Comparison of ENCODE assay signal across 9 cellular contexts in the genomic region with DNA sequence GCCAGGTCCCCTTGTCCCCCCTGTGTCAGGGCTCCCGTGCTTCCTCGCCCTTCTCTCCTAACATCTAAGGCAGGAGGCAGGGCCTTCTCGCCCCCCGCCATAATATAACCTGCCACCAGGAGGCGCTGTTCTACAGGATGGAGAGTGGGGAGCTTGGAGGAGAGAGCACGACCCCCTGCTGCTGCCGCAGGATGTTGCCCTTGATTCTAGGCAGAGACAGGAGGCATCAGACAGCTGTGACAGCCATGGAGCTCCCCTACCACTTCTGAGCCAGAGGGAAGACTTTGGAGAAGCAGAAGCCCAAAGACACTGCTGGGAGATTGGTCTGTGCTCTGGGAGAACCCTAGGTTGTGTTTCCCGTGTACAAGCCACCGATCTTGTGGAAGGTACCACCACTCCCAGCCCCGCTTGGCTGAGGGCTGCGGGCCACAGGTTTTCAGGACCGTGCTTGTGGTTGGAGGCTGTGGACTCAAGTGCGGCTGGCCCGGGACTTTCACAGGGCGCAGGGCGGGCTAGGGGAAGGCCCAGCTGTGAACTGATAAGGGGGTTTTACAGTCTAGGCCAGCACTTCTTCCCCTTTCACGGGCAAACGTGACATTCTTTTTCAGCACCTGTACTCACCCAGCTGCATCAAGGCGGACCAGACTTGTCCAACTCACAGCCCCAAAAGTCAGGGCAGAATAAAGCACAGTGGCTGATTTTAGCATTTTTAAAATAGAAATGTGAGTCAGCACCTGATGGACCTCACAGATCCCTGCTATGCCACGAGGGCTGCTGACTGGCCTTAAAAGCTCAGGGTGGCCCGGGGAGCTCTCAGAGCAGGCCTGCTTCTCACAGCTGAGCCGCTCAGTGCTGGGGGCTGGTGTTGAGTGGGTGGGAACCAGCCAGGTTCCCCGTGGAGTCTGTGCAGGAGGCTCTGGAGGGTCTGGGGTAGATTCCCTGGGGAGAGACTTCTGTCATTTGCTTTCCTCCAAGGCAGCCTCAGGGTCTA. TPM values are rescaled to one million over a fixed set of nuclear protein-coding genes. Genes with fewer than 3 reads are reported as not detected.
DNase-seq lines count a peak whose midpoint lies in the region; ATAC-seq, FAIRE-seq and TF ChIP-seq lines count a peak whose summit lies in the region.
"Had no signal": no experiment of that assay in that cellular context is flagged by ENCODE, and none has a peak within 500 bp of the region (broad histone marks: within the 10 kb centered on the region; RNA-seq: fewer than 3 reads in every experiment).

No MANE protein-coding gene starts in this region.

- no TSS peak for BruUV-seq in endothelial cell of umbilical vein (replicated peaks; lab: Mats Ljungman, UMichigan)

- peak; percentile 86 for ATAC-seq in CD4-positive, alpha-beta T cell (ENCODE audit: poor library complexity)
- ATAC-seq in HG03342 (IDR thresholded peaks at IDR 0.05; ENCODE audit: unreplicated experiment) = peak; percentile 82
- peak; percentile 79 for ATAC-seq in activated CD8-positive, alpha-beta T cell treated with anti-CD3 and anti-CD28 coated beads for 36 hours
- peak; percentile 88 for ATAC-seq in naive thymus-derived CD4-positive, alpha-beta T cell
- ATAC-seq in stimulated activated memory B cell treated with anti-CD40 and anti-IgM and Interleukin-4, amounts not matched to agents 10 μg/mL and 1 μg/mL and 100 μg/mL, for 72 hours = peak; percentile 95

- peak; percentile 52 for FAIRE-seq in endothelial cell of umbilical vein (lab: Jason Lieb, UNC)
- FAIRE-seq: TTC549 had no signal

- no peak overlapping the region for H3K4me2 ChIP-seq in endothelial cell of umbilical vein (ENCODE audit: insufficient read depth, low read length)

- no peak overlapping the region for H2AFZ ChIP-seq in endothelial cell of umbilical vein (ENCODE audit: low read depth, low read length)

- peak overlapping the region; percentile 52 for H3K27ac ChIP-seq in CD4-positive, alpha-beta T cell (ENCODE audit: low read depth, low read length)
- H3K27ac ChIP-seq in endothelial cell of umbilical vein (ENCODE audit: insufficient read depth, low read depth, low read length) = no peak overlapping the region
- H3K27ac ChIP-seq in naive thymus-derived CD4-positive, alpha-beta T cell (ENCODE audit: low read depth, low read length) = peak overlapping the region; percentile 51

- H3K9me3 ChIP-seq in CD4-positive, alpha-beta T cell (ENCODE audit: control insufficient read depth, low read length) = no peaks in the 10 kb centered on the region
- H3K9me3 ChIP-seq in endothelial cell of umbilical vein (replicated peaks; ENCODE audit: control insufficient read depth, insufficient read depth, low read length) = no peaks in the 10 kb centered on the region
- H3K9me3 ChIP-seq in naive thymus-derived CD4-positive, alpha-beta T cell (ENCODE audit: control insufficient read depth in 2 of 3, low read length in 3 of 3) = no peaks in the 10 kb centered on the region

- no peaks in the 10 kb centered on the region for H3K4me1 ChIP-seq in endothelial cell of umbilical vein (ENCODE audit: control insufficient read depth, extremely low read depth, insufficient read depth, low read length)
- peaks cover 4 to 42% of the 10 kb centered on the region in 2 donors for H3K4me1 ChIP-seq in naive thymus-derived CD4-positive, alpha-beta T cell (ENCODE audit: control insufficient read depth in 2 of 2, insufficient read depth in 2 of 2, low read length in 2 of 2)

- H3K9ac ChIP-seq in endothelial cell of umbilical vein (replicated peaks; ENCODE audit: extremely low read depth, insufficient read depth, low read length) = no peak overlapping the region

- dilution Hi-C loops in endothelial cell of umbilical vein (cut with MboI; ENCODE audit: extremely low pct_ligation_motif_present, low sequenced_read_pairs) = no loop called here

- H3K36me3 ChIP-seq in endothelial cell of umbilical vein (ENCODE audit: control insufficient read depth in 2 of 2, extremely low read depth in 1 of 2, insufficient read depth in 2 of 2, low read length in 2 of 2) = no peaks in the 10 kb centered on the region
- H3K36me3 ChIP-seq in naive thymus-derived CD4-positive, alpha-beta T cell (ENCODE audit: control insufficient read depth in 2 of 3, insufficient read depth in 3 of 3, low read length in 3 of 3) = no peaks in the 10 kb centered on the region

- peak overlapping the region; percentile 78 for H3K27ac Mint-ChIP-seq in CD4-positive, alpha-beta T cell
- peak overlapping the region; percentile 95 for H3K27ac Mint-ChIP-seq in activated CD8-positive, alpha-beta T cell treated with anti-CD3 and anti-CD28 coated beads for 36 hours
- peak overlapping the region in 7 of 9 donors; percentile 27 to 80 (median 59) for H3K27ac Mint-ChIP-seq in naive thymus-derived CD4-positive, alpha-beta T cell
- peak overlapping the region; percentile 95 for H3K27ac Mint-ChIP-seq in stimulated activated memory B cell treated with anti-CD40 and anti-IgM and Interleukin-4, amounts not matched to agents 10 μg/mL and 1 μg/mL and 100 μg/mL, for 72 hours

- H3K27me3 Mint-ChIP-seq in CD4-positive, alpha-beta T cell = no peaks in the 10 kb centered on the region
- no peaks in the 10 kb centered on the region for H3K27me3 Mint-ChIP-seq in activated CD8-positive, alpha-beta T cell treated with anti-CD3 and anti-CD28 coated beads for 36 hours
- H3K27me3 Mint-ChIP-seq in naive thymus-derived CD4-positive, alpha-beta T cell = no peaks in the 10 kb centered on the region
- H3K27me3 Mint-ChIP-seq in stimulated activated memory B cell treated with anti-CD40 and anti-IgM and Interleukin-4, amounts not matched to agents 10 μg/mL and 1 μg/mL and 100 μg/mL, for 72 hours = no peaks in the 10 kb centered on the region

- POLR2A ChIA-PET in CD4-positive, alpha-beta T cell (lab: Charles Lee) = interaction anchor here (1.0 to 2.4 kb wide), 9 partner anchors 8 to 136 kb away, joined by 3 to 33 read pairs (median 4); no protein-coding TSS in a partner anchor
- POLR2A ChIA-PET in activated CD8-positive, alpha-beta T cell treated with anti-CD3 and anti-CD28 coated beads for 36 hours (lab: Charles Lee) = interaction anchor here (0.7 to 10.7 kb wide), 11 partner anchors 17 to 137 kb away, joined by 3 to 159 read pairs (median 5); no protein-coding TSS in a partner anchor
- POLR2A ChIA-PET in endothelial cell of umbilical vein (lab: Charles Lee) = no interaction called here
- POLR2A ChIA-PET in naive thymus-derived CD4-positive, alpha-beta T cell (lab: Charles Lee) = interaction anchor here (0.7 to 2.7 kb wide), 5 partner anchors 16 to 857 kb away, joined by 3 to 13 read pairs (median 5); no protein-coding TSS in a partner anchor

- no peaks in the 10 kb centered on the region for H3K9me3 Mint-ChIP-seq in CD4-positive, alpha-beta T cell
- H3K9me3 Mint-ChIP-seq in activated CD8-positive, alpha-beta T cell treated with anti-CD3 and anti-CD28 coated beads for 36 hours = no peaks in the 10 kb centered on the region
- H3K9me3 Mint-ChIP-seq in naive thymus-derived CD4-positive, alpha-beta T cell = peaks cover 0 to 2% (median 0%) of the 10 kb centered on the region in 11 donors
- H3K9me3 Mint-ChIP-seq in stimulated activated memory B cell treated with anti-CD40 and anti-IgM and Interleukin-4, amounts not matched to agents 10 μg/mL and 1 μg/mL and 100 μg/mL, for 72 hours = no peaks in the 10 kb centered on the region

- H3K9me1 ChIP-seq in endothelial cell of umbilical vein (replicated peaks; ENCODE audit: control insufficient read depth, extremely low read depth, insufficient read depth, low read length) = no peaks in the 10 kb centered on the region

- CTCF ChIA-PET in CD4-positive, alpha-beta T cell (lab: Charles Lee) = interaction anchor here (0.5 to 5.2 kb wide), 39 partner anchors 9 to 1493 kb away, joined by 3 to 28 read pairs (median 4); no protein-coding TSS in a partner anchor
- CTCF ChIA-PET in activated CD8-positive, alpha-beta T cell treated with anti-CD3 and anti-CD28 coated beads for 36 hours (lab: Charles Lee) = interaction anchor here (0.7 to 3.8 kb wide), 48 partner anchors 8 to 432 kb away, joined by 3 to 33 read pairs (median 7); partner anchors contain the start of gene DRD3
- CTCF ChIA-PET in endothelial cell of umbilical vein (lab: Charles Lee) = interaction anchor here (0.6 to 5.2 kb wide), 41 partner anchors 8 to 1524 kb away, joined by 3 to 28 read pairs (median 4); partner anchors contain the start of genes CCDC191, DRD3 and QTRT2
- CTCF ChIA-PET in naive thymus-derived CD4-positive, alpha-beta T cell (lab: Charles Lee) = interaction anchor here (0.5 to 3.0 kb wide), 16 partner anchors 8 to 141 kb away, joined by 3 to 13 read pairs (median 4); no protein-coding TSS in a partner anchor

- H3K27me3 ChIP-seq in CD4-positive, alpha-beta T cell (ENCODE audit: control insufficient read depth, insufficient read depth, low read length) = no peaks in the 10 kb centered on the region
- H3K27me3 ChIP-seq in endothelial cell of umbilical vein (ENCODE audit: control insufficient read depth in 2 of 2, insufficient read depth in 2 of 2, low read length in 2 of 2) = peaks cover 2% of the 10 kb centered on the region in 2 experiments
- no peaks in the 10 kb centered on the region for H3K27me3 ChIP-seq in naive thymus-derived CD4-positive, alpha-beta T cell (ENCODE audit: control insufficient read depth in 2 of 2, insufficient read depth in 2 of 2, low read length in 2 of 2)

- no peaks in the 10 kb centered on the region for H3K36me3 Mint-ChIP-seq in CD4-positive, alpha-beta T cell (ENCODE audit: low read depth)
- H3K36me3 Mint-ChIP-seq in activated CD8-positive, alpha-beta T cell treated with anti-CD3 and anti-CD28 coated beads for 36 hours (ENCODE audit: low read depth) = peaks cover 15% of the 10 kb centered on the region
- H3K36me3 Mint-ChIP-seq in naive thymus-derived CD4-positive, alpha-beta T cell = no peaks in the 10 kb centered on the region
- H3K36me3 Mint-ChIP-seq in stimulated activated memory B cell treated with anti-CD40 and anti-IgM and Interleukin-4, amounts not matched to agents 10 μg/mL and 1 μg/mL and 100 μg/mL, for 72 hours = no peaks in the 10 kb centered on the region

- TF ChIP-seq CTCF in CD4-positive, alpha-beta T cell (IDR thresholded peaks at IDR 0.05) = peak; percentile 87
- peak; percentile 94 for TF ChIP-seq CTCF in activated CD8-positive, alpha-beta T cell treated with anti-CD3 and anti-CD28 coated beads for 36 hours (IDR thresholded peaks at IDR 0.05)
- TF ChIP-seq CTCF in endothelial cell of umbilical vein (IDR thresholded peaks at IDR 0.05; ENCODE audit: extremely low read depth in 1 of 2, insufficient read depth in 1 of 2, low read depth in 1 of 2, low read length in 2 of 2) = peak; percentile 76 to 80

- peak; percentile 83 to 91 (median 88) for DNase-seq in CD4-positive, alpha-beta T cell
- peak; percentile 54 for DNase-seq in GM19240 (ENCODE audit: insufficient read length, low spot score)
- DNase-seq in NCI-H82 treated with DMSO at 0.1 percent for 48 hours (lab: John Stamatoyannopoulos, UW; ENCODE audit: unreplicated experiment) = peak; percentile 49
- peak; percentile 95 for DNase-seq in activated CD8-positive, alpha-beta T cell treated with anti-CD3 and anti-CD28 coated beads for 36 hours
- DNase-seq in endothelial cell of umbilical vein (ENCODE audit: low read depth, low spot score) = peak; percentile 50
- DNase-seq in naive thymus-derived CD4-positive, alpha-beta T cell = peak; percentile 61 to 85 (median 77)

- no peak overlapping the region for H3K4me3 ChIP-seq in endothelial cell of umbilical vein (replicated peaks in 1 of 3; ENCODE audit: insufficient read depth in 1 of 3, low read depth in 1 of 3, low read length in 3 of 3)
- peak overlapping the region; percentile 37 for H3K4me3 ChIP-seq in naive thymus-derived CD4-positive, alpha-beta T cell (ENCODE audit: low read length)

- TF ChIP-seq POLR2A in endothelial cell of umbilical vein (IDR thresholded peaks at IDR 0.05; ENCODE audit: low read depth, low read length) = no peak

- peaks cover 26% of the 10 kb centered on the region for H3K4me1 Mint-ChIP-seq in CD4-positive, alpha-beta T cell (ENCODE audit: low read depth)
- H3K4me1 Mint-ChIP-seq in activated CD8-positive, alpha-beta T cell treated with anti-CD3 and anti-CD28 coated beads for 36 hours (ENCODE audit: low read depth) = peaks cover 57% of the 10 kb centered on the region
- H3K4me1 Mint-ChIP-seq in naive thymus-derived CD4-positive, alpha-beta T cell = peaks cover 0 to 18% (median 5%) of the 10 kb centered on the region in 7 donors
- H3K4me1 Mint-ChIP-seq in stimulated activated memory B cell treated with anti-CD40 and anti-IgM and Interleukin-4, amounts not matched to agents 10 μg/mL and 1 μg/mL and 100 μg/mL, for 72 hours = peaks cover 66% of the 10 kb centered on the region

- H3K79me2 ChIP-seq in endothelial cell of umbilical vein (ENCODE audit: control insufficient read depth, insufficient read depth, low read length) = no peaks in the 10 kb centered on the region

- no peaks in the 10 kb centered on the region for H4K20me1 ChIP-seq in endothelial cell of umbilical vein (replicated peaks; ENCODE audit: control insufficient read depth, extremely low read depth, insufficient read depth, low read length)

- peak overlapping the region; percentile 75 for H3K4me3 Mint-ChIP-seq in CD4-positive, alpha-beta T cell
- peak overlapping the region; percentile 80 for H3K4me3 Mint-ChIP-seq in activated CD8-positive, alpha-beta T cell treated with anti-CD3 and anti-CD28 coated beads for 36 hours
- H3K4me3 Mint-ChIP-seq in naive thymus-derived CD4-positive, alpha-beta T cell = peak overlapping the region in 6 of 10 donors; percentile 7 to 66 (median 52)
- peak overlapping the region; percentile 72 for H3K4me3 Mint-ChIP-seq in stimulated activated memory B cell treated with anti-CD40 and anti-IgM and Interleukin-4, amounts not matched to agents 10 μg/mL and 1 μg/mL and 100 μg/mL, for 72 hours

- intact Hi-C loops in CD4-positive, alpha-beta T cell (cut with DNase I, micrococcal nuclease) = loop anchor here (1.0 to 5.0 kb wide), 6 partner anchors 46 to 138 kb away; no protein-coding TSS in a partner anchor
- intact Hi-C loops in activated CD8-positive, alpha-beta T cell treated with anti-CD3 and anti-CD28 coated beads for 36 hours (cut with micrococcal nuclease) = loop anchor here (1.0 to 5.0 kb wide), 4 partner anchors 41 to 139 kb away; no protein-coding TSS in a partner anchor
- intact Hi-C loops in endothelial cell of umbilical vein (cut with micrococcal nuclease) = loop anchor here (1.0 to 10.0 kb wide), 3 partner anchors 46 to 446 kb away; no protein-coding TSS in a partner anchor
- intact Hi-C loops in naive thymus-derived CD4-positive, alpha-beta T cell (cut with micrococcal nuclease) = loop anchor here (1.0 to 2.0 kb wide), 7 partner anchors 18 to 139 kb away; no protein-coding TSS in a partner anchor

RNA-seq across cellular contexts. Expression of gene TIGIT, which starts 2.6 kb away (rescaled TPM):
- total RNA-seq in CD4-positive, alpha-beta T cell = 1 to 10 TPM; 3.5 to 4.2 TPM
- 10 to 100 TPM; 72.8 to 73.5 TPM for total RNA-seq in activated CD8-positive, alpha-beta T cell treated with anti-CD3 and anti-CD28 coated beads for 36 hours
- not detected in 2 replicates for total RNA-seq in endothelial cell of umbilical vein
- polyA plus RNA-seq in endothelial cell of umbilical vein = not detected in 2 replicates
- polyA plus RNA-seq in endothelial cell of umbilical vein (2011; cell fraction: cytosol; rRNA removed) = not detected in 2 replicates
- polyA plus RNA-seq in endothelial cell of umbilical vein (2011; cell fraction: nucleus; rRNA removed) = not detected in 2 replicates
- polyA plus RNA-seq in endothelial cell of umbilical vein (2012) = not detected in 2 replicates
- polyA minus RNA-seq in endothelial cell of umbilical vein = not detected in 2 replicates
- polyA minus RNA-seq in endothelial cell of umbilical vein (2011; cell fraction: cytosol; rRNA and poly(A)+ RNA removed) = not detected
- not detected in 2 replicates for polyA minus RNA-seq in endothelial cell of umbilical vein (2011; cell fraction: nucleus; rRNA and poly(A)+ RNA removed)
- total RNA-seq in naive thymus-derived CD4-positive, alpha-beta T cell = 10 to 100 TPM in 1 of 5 experiments, 1 to 10 TPM in 4; 1.3 to 14.9 (median 3.8) TPM
- 1 to 10 TPM in 1 of 2 donors, under 1 TPM in 1; 0.63 to 2.8 TPM for polyA plus RNA-seq in naive thymus-derived CD4-positive, alpha-beta T cell

RNA-seq across cellular contexts. Expression of gene ZNF80, which starts 53.8 kb away (rescaled TPM):
- total RNA-seq in CD4-positive, alpha-beta T cell = under 1 TPM; 0.16 to 0.17 TPM
- total RNA-seq in activated CD8-positive, alpha-beta T cell treated with anti-CD3 and anti-CD28 coated beads for 36 hours = 1 to 10 TPM; 1.8 to 2.3 TPM
- not detected in 2 replicates for total RNA-seq in endothelial cell of umbilical vein
- not detected in 2 replicates for polyA plus RNA-seq in endothelial cell of umbilical vein
- not detected in 2 replicates for polyA plus RNA-seq in endothelial cell of umbilical vein (2011; cell fraction: cytosol; rRNA removed)
- not detected in 2 replicates for polyA plus RNA-seq in endothelial cell of umbilical vein (2011; cell fraction: nucleus; rRNA removed)
- not detected in 2 replicates for polyA plus RNA-seq in endothelial cell of umbilical vein (2012)
- polyA minus RNA-seq in endothelial cell of umbilical vein = not detected in 2 replicates
- polyA minus RNA-seq in endothelial cell of umbilical vein (2011; cell fraction: cytosol; rRNA and poly(A)+ RNA removed) = not detected
- not detected in 2 replicates for polyA minus RNA-seq in endothelial cell of umbilical vein (2011; cell fraction: nucleus; rRNA and poly(A)+ RNA removed)
- total RNA-seq in naive thymus-derived CD4-positive, alpha-beta T cell = under 1 TPM; 0.27 to 0.65 (median 0.61) TPM
- under 1 TPM in 1 of 2 donors, not detected in 1; 0.35 TPM for polyA plus RNA-seq in naive thymus-derived CD4-positive, alpha-beta T cell

Comparison
In these comparisons a context has a peak if more than half of its experiments do, and no peak if none do; other contexts are left out.
1. RNA of gene TIGIT, which starts 2.6 kb away (total RNA-seq): 72.8 to 73.5 TPM in activated CD8-positive, alpha-beta T cell treated with anti-CD3 and anti-CD28 coated beads for 36 hours; 3.5 to 4.2 TPM in CD4-positive, alpha-beta T cell, 1.3 to 14.9 TPM in naive thymus-derived CD4-positive, alpha-beta T cell and not detected in endothelial cell of umbilical vein; every median in the first group is over 4 times any median in the second.
2. Peak in every context shown above with its lines, with median percentiles within 50 percentile points of each other: ATAC-seq, DNase-seq, H3K27ac Mint-ChIP-seq, H3K4me3 Mint-ChIP-seq and CTCF ChIP-seq.